ENCODE assay signal across 8 cellular contexts in the genomic region with DNA sequence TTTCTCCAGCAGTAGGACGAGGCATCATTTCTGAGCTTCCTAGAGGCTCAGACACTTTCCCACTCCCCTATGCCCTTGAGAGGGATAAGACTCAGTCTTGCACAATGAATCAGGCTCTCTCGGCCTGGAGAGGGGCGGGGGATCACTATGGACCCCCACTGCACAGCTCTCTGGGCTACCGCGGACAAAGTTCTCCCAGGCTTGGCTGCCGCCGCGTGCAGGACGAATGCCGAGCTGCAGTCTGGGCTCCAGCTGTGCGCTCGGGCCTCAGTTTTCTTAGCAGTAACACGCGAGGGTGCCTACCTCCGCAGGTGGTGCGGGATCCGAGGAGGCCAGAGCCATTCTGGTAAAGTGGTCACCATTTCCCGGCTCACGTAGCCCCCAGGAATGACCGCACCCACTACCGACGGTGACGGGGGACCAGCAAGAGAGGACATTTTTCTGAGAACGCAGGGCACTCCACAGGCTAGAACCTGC. TPM values are rescaled to one million over a fixed set of nuclear protein-coding genes. Genes with fewer than 3 reads are reported as not detected.
A peak's percentile ranks its signal among the peaks of the same experiment; 100 is the strongest.
DNase-seq lines count a peak whose midpoint lies in the region; ATAC-seq and TF ChIP-seq lines count a peak whose summit lies in the region.

No MANE protein-coding gene starts in this region.

- H3K4ac ChIP-seq in H9 (ENCODE audit: low read depth, low read length), result no peak overlapping the region

- no peaks in the 10 kb centered on the region; a peak in 1 of 7 replicates for H3K36me3 Mint-ChIP-seq in H9 (ENCODE audit: insufficient read depth in 1 of 3, low read depth in 3 of 3)
- H3K36me3 Mint-ChIP-seq in activated CD8-positive, alpha-beta T cell treated with anti-CD3 and anti-CD28 coated beads for 36 hours (ENCODE audit: low read depth), result no peaks in the 10 kb centered on the region

- POLR2A ChIA-PET in activated CD8-positive, alpha-beta T cell treated with anti-CD3 and anti-CD28 coated beads for 36 hours (lab: Charles Lee), result interaction anchor here (1.9 kb wide), 1 partner anchor 49 kb away, joined by 14 read pairs; no protein-coding TSS in a partner anchor

- H4K5ac ChIP-seq in H9 (ENCODE audit: insufficient read length, low read depth, low read length), result no peak overlapping the region

- no peaks in the 10 kb centered on the region for H3K79me1 ChIP-seq in H9 (ENCODE audit: insufficient read depth, low read depth, low read length, poor library complexity, severe bottlenecking)

- H2BK15ac ChIP-seq in H9 (ENCODE audit: low read depth, low read length), result no peak overlapping the region

- H3K36me3 ChIP-seq in BE2C, result no peaks in the 10 kb centered on the region

- no peak overlapping the region for H2BK5ac ChIP-seq in H9 (ENCODE audit: insufficient read length, low read length)

- H4K91ac ChIP-seq in H9 (ENCODE audit: insufficient read length, low read depth, low read length), result no peak overlapping the region

- H3K14ac ChIP-seq in H9 (ENCODE audit: insufficient read depth, low read length), result no peak overlapping the region

- no peak overlapping the region for H4K8ac ChIP-seq in H9 (replicated peaks; ENCODE audit: insufficient read length, low read depth, low read length)

- peaks cover 21 to 35% of the 10 kb centered on the region in 2 experiments for H3K4me1 Mint-ChIP-seq in H9
- H3K4me1 Mint-ChIP-seq in activated CD8-positive, alpha-beta T cell treated with anti-CD3 and anti-CD28 coated beads for 36 hours (ENCODE audit: low read depth), result peaks cover 30% of the 10 kb centered on the region

- peak overlapping the region; percentile 83 to 95 for H3K4me3 Mint-ChIP-seq in H9
- peak overlapping the region; percentile 77 for H3K4me3 Mint-ChIP-seq in activated CD8-positive, alpha-beta T cell treated with anti-CD3 and anti-CD28 coated beads for 36 hours

- H4K20me1 ChIP-seq in H9 (ENCODE audit: control insufficient read depth, insufficient read depth, insufficient read length), result no peaks in the 10 kb centered on the region

- H3K9me3 Mint-ChIP-seq in H9, result no peaks in the 10 kb centered on the region
- H3K9me3 Mint-ChIP-seq in activated CD8-positive, alpha-beta T cell treated with anti-CD3 and anti-CD28 coated beads for 36 hours, result no peaks in the 10 kb centered on the region

- TF ChIP-seq CTCF in H9 (conservative IDR thresholded peaks at IDR 0.05) (no peak), BE2C (IDR thresholded peaks at IDR 0.05; ENCODE audit: low read depth, low read length) (no peak)
- no peak for TF ChIP-seq CTCF in activated CD8-positive, alpha-beta T cell treated with anti-CD3 and anti-CD28 coated beads for 36 hours (IDR thresholded peaks at IDR 0.05)

- no peak overlapping the region for H3K27ac ChIP-seq in H9 (ENCODE audit: insufficient read length, low read depth, low read length)

- no peaks in the 10 kb centered on the region for H3K79me2 ChIP-seq in H9 (ENCODE audit: insufficient read depth, low read length)

- H2AFZ ChIP-seq in H9 (ENCODE audit: low read length), result no peak overlapping the region

- peaks cover 63% of the 10 kb centered on the region for H3K27me3 Mint-ChIP-seq in H9 (ENCODE audit: low read depth)
- no peaks in the 10 kb centered on the region for H3K27me3 Mint-ChIP-seq in activated CD8-positive, alpha-beta T cell treated with anti-CD3 and anti-CD28 coated beads for 36 hours

- DNase-seq in H9 (peak; percentile 47), left ventricle myocardium superior (peak; percentile 43), skeletal muscle cell (ENCODE audit: low read depth) (no peak), hippocampal formation (lab: John Stamatoyannopoulos, UW) (no peak), NCI-H2171 (lab: John Stamatoyannopoulos, UW) (no peak), BE2C (no peak), activated gamma-delta T cell treated with Interleukin-2 at 50 U/mL for 16 hours (no peak)
- DNase-seq in activated CD8-positive, alpha-beta T cell treated with anti-CD3 and anti-CD28 coated beads for 36 hours, result peak; percentile 23

- H2BK120ac ChIP-seq in H9 (ENCODE audit: low read depth, low read length, poor library complexity, severe bottlenecking), result no peak overlapping the region

- no peak for ATAC-seq in activated CD8-positive, alpha-beta T cell treated with anti-CD3 and anti-CD28 coated beads for 36 hours
- ATAC-seq in left ventricle myocardium superior, result no peak

- H3K4me3 ChIP-seq in skeletal muscle cell (ENCODE audit: low read depth, low read length), result peak overlapping the region; percentile 37
- H3K4me3 ChIP-seq in BE2C (ENCODE audit: low read depth, low read length), result no peak overlapping the region

- H3K18ac ChIP-seq in H9 (ENCODE audit: insufficient read length, low read depth, low read length), result no peak overlapping the region

- H2BK12ac ChIP-seq in H9 (ENCODE audit: insufficient read length, low read depth, low read length), result no peak overlapping the region

- H2AK5ac ChIP-seq in H9 (ENCODE audit: insufficient read length, low read length), result no peak overlapping the region

- no peak overlapping the region for H3K9ac ChIP-seq in H9 (ENCODE audit: extremely low read depth, insufficient read length, low read length)

- no peak overlapping the region for H3K27ac Mint-ChIP-seq in H9
- H3K27ac Mint-ChIP-seq in activated CD8-positive, alpha-beta T cell treated with anti-CD3 and anti-CD28 coated beads for 36 hours, result peak overlapping the region; percentile 20

- H3K27me3 ChIP-seq in H9 (ENCODE audit: insufficient read depth, low read length) (peaks cover 2% of the 10 kb centered on the region; the same call in 1 of the 2 replicates), BE2C (no peaks in the 10 kb centered on the region)

- intact Hi-C loops in activated CD8-positive, alpha-beta T cell treated with anti-CD3 and anti-CD28 coated beads for 36 hours (cut with micrococcal nuclease), result no loop called here
- intact Hi-C loops in left ventricle myocardium superior (cut with micrococcal nuclease), result no loop called here

- CTCF ChIA-PET in activated CD8-positive, alpha-beta T cell treated with anti-CD3 and anti-CD28 coated beads for 36 hours (lab: Charles Lee), result interaction anchor here (1.4 to 9.4 kb wide), 7 partner anchors 8 to 260 kb away, joined by 4 to 117 read pairs (median 9); no protein-coding TSS in a partner anchor

- no peak overlapping the region for H3K23ac ChIP-seq in H9 (ENCODE audit: insufficient read length, low read depth, low read length)

- no peak overlapping the region for H3T11ph ChIP-seq in H9 (ENCODE audit: low read length)

- H3K56ac ChIP-seq in H9 (ENCODE audit: insufficient read length, low read depth, low read length), result no peak overlapping the region

- peak overlapping the region; percentile 59 for H3K4me2 ChIP-seq in H9 (ENCODE audit: insufficient read depth, insufficient read length, low read length)

- H3K4me1 ChIP-seq in H9 (ENCODE audit: insufficient read depth, low read length), result 0 out of 2 replicates have a peak, but pooled peaks cover 4% of the 10 kb centered on the region
- no peaks in the 10 kb centered on the region for H3K4me1 ChIP-seq in BE2C

- H3K9me3 ChIP-seq in H9 (ENCODE audit: control insufficient read depth, low read depth, low read length), result no peaks in the 10 kb centered on the region
- H3K9me3 ChIP-seq in BE2C, result no peaks in the 10 kb centered on the region

- no CpG with 5 or more reads among the region's 24 CpGs for WGBS in H9 (ENCODE audit: extremely low coverage, insufficient read length, low lambda C conversion rate)

- no peak overlapping the region for H2BK20ac ChIP-seq in H9 (ENCODE audit: low read depth, low read length, poor library complexity, severe bottlenecking)

- H3K23me2 ChIP-seq in H9 (ENCODE audit: insufficient read length, low read depth, low read length, poor library complexity, severe bottlenecking), result peaks cover 34% of the 10 kb centered on the region

RNA-seq across cellular contexts. Expression of gene MYORG, which starts 3.4 kb away (rescaled TPM):
- total RNA-seq in H9 (2021) (5.6 and 5.7 TPM in 2 replicates), left ventricle myocardium superior (5.3 TPM)
- total RNA-seq in activated CD8-positive, alpha-beta T cell treated with anti-CD3 and anti-CD28 coated beads for 36 hours, result 1 to 10 TPM; 4.1 to 5.5 TPM
- 0.63 TPM for polyA plus RNA-seq in BE2C (2012; ENCODE audit: insufficient read depth, insufficient read length, low read depth)

RNA-seq across cellular contexts. Expression of gene NUDT2, which starts 50.7 kb away (rescaled TPM):
- total RNA-seq in H9 (2021), result 13.5 and 14.1 TPM in 2 replicates
- total RNA-seq in activated CD8-positive, alpha-beta T cell treated with anti-CD3 and anti-CD28 coated beads for 36 hours, result 10 to 100 TPM; 35.3 to 38.4 TPM
- total RNA-seq in left ventricle myocardium superior, result 19.6 TPM
- 7.3 TPM for polyA plus RNA-seq in BE2C (2012; ENCODE audit: insufficient read depth, insufficient read length, low read depth)

RNA-seq across cellular contexts. Expression of gene KIF24, which starts 51.0 kb away (rescaled TPM):
- total RNA-seq in H9 (2021), result 3.7 and 4.0 TPM in 2 replicates
- 1 to 10 TPM; 5.8 to 5.9 TPM for total RNA-seq in activated CD8-positive, alpha-beta T cell treated with anti-CD3 and anti-CD28 coated beads for 36 hours
- 0.45 TPM for total RNA-seq in left ventricle myocardium superior
- 0.37 TPM for polyA plus RNA-seq in BE2C (2012; ENCODE audit: insufficient read depth, insufficient read length, low read depth)

Comparison
In these comparisons a context has a peak if more than half of its experiments do, and no peak if none do; other contexts are left out.
1. DNase-seq: peak in H9 (single experiment), activated CD8-positive, alpha-beta T cell treated with anti-CD3 and anti-CD28 coated beads for 36 hours (single experiment) and left ventricle myocardium superior (single experiment); none in skeletal muscle cell (single experiment), hippocampal formation (0 of 2), NCI-H2171 (single experiment), BE2C (single experiment) and activated gamma-delta T cell treated with Interleukin-2 at 50 U/mL for 16 hours (single experiment).